ENCODE assay signal across 8 cellular contexts in the genomic region with DNA sequence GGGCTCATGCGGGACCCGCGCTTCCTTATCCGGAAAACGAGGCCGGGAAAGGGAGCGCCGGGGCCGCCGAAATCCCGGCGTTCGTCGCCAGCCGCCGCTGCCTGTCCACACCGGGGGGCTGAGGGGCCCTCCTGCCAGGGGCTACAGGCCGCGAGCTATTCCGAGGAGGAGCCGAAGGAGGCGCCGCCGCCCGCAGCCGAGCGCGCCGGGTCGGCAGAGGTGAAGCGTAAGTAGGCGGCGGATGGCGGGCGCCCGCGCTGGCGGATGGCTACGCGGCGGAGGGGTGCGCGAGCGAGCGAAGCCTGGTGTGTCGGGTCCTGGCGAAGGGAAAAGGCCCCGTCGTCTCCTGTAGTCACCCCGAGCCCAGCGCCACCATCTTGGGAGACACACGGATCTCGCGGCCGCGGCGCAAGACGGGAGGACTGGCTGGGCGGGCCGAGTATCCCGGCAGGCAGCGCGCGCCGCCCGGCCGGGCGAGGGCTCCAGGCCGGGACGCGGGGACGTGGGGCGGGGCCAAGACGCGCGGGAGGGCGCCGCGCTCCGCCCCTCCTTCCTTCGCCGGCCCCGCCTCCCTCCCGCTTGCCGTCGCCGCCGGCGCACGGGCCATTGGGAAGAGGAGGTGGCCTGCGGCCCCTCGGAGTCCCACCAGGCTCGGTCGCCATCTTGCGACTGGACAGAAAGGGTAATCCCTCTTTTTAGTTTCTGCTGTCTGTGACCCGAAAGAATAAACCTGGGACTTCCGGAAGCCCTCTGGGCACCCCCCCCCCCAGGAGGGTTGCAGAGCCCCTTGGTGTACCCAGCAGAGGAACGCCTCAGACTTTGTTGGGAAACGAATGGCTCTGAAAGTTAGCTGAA. TPM values are rescaled to one million over a fixed set of nuclear protein-coding genes. Genes with fewer than 3 reads are reported as not detected.
DNase-seq lines count a peak whose midpoint lies in the region; ATAC-seq, FAIRE-seq and TF ChIP-seq lines count a peak whose summit lies in the region.

A gene (minus strand): TSS at position 424 of the 855 bp plus-strand sequence. CDS start 29,917 bp downstream, outside the sequence.

- H3K4me3 ChIP-seq in NT2/D1 (ENCODE audit: insufficient read length, low read depth) (peak within 1 kb of the TSS; percentile 82), endodermal cell (ENCODE audit: low read length) (peak within 1 kb of the TSS; percentile 97)

- H3K4me3 Mint-ChIP-seq in Calu3 (ENCODE audit: low read depth, unreplicated experiment) (peak within 1 kb of the TSS; percentile 57), endodermal cell (peak within 1 kb of the TSS; percentile 91)

- H3K36me3 Mint-ChIP-seq in Calu3 (ENCODE audit: insufficient read depth, unreplicated experiment) (peaks cover 19% of the 10 kb centered on the region), endodermal cell (ENCODE audit: low read depth) (peaks cover 6% of the 10 kb centered on the region)

- no peaks in the 10 kb centered on the region for H3K4me1 Mint-ChIP-seq in Calu3 (ENCODE audit: low read depth, unreplicated experiment)
- H3K4me1 Mint-ChIP-seq in endodermal cell: peaks cover 13% of the 10 kb centered on the region

- TF ChIP-seq CTCF in Calu3 (IDR thresholded peaks at IDR 0.05; ENCODE audit: unreplicated experiment) (no peak), endodermal cell (conservative IDR thresholded peaks at IDR 0.05) (no peak)

- peak; percentile 96 for FAIRE-seq in HTR-8/SVneo (lab: Jason Lieb, UNC)

- CTCF ChIA-PET in Calu3 (lab: Charles Lee): no interaction called here

- peak; percentile 78 for DNase-seq in Calu3
- DNase-seq in HTR-8/SVneo (ENCODE audit: insufficient read length, low spot score): peak; percentile 56
- DNase-seq in NT2/D1 (ENCODE audit: low read depth, low spot score): peak; percentile 85
- DNase-seq in activated CD8-positive, alpha-beta memory T cell treated with anti-CD3 and anti-CD28 coated beads, Interleukin-2, amount 50 U/mL, for 24 hours (ENCODE audit: extremely low read depth): peak; percentile 63
- DNase-seq in endodermal cell: peak; percentile 95
- peak; percentile 97 for DNase-seq in mesenteric fat pad (ENCODE audit: low spot score)
- peak; percentile 69 for DNase-seq in stimulated activated CD8-positive, alpha-beta memory T cell treated with anti-CD3 and anti-CD28 coated beads, Interleukin-15, amount 100 ng/mL, for 1 hour (ENCODE audit: low read depth)

- H3K36me3 ChIP-seq in NT2/D1 (ENCODE audit: insufficient read depth, insufficient read length, low read length) (no peaks in the 10 kb centered on the region), endodermal cell (ENCODE audit: control insufficient read depth, insufficient read depth, low read length) (peaks cover 6% of the 10 kb centered on the region)

- no peaks in the 10 kb centered on the region for H3K27me3 Mint-ChIP-seq in Calu3 (ENCODE audit: unreplicated experiment)
- no peaks in the 10 kb centered on the region for H3K27me3 Mint-ChIP-seq in endodermal cell (ENCODE audit: insufficient read depth)

- H3K27me3 ChIP-seq in NT2/D1 (ENCODE audit: insufficient read depth, insufficient read length) (no peaks in the 10 kb centered on the region), endodermal cell (ENCODE audit: control insufficient read depth, insufficient read depth, low read length, poor library complexity, severe bottlenecking) (no peaks in the 10 kb centered on the region)

- H3K9me3 Mint-ChIP-seq in Calu3 (ENCODE audit: low read depth, unreplicated experiment) (peaks cover 2% of the 10 kb centered on the region), endodermal cell (no peaks in the 10 kb centered on the region)

- H3K27ac Mint-ChIP-seq in Calu3 (ENCODE audit: unreplicated experiment): no peak within 1 kb of the TSS
- peak within 1 kb of the TSS; percentile 97 for H3K27ac Mint-ChIP-seq in endodermal cell

- no TSS peak for BruUV-seq in Calu3 (replicated peaks; lab: Mats Ljungman, UMichigan)

- intact Hi-C loops in Calu3 (cut with micrococcal nuclease; ENCODE audit: unreplicated experiment): no loop called here

- H3K27ac ChIP-seq in endodermal cell (ENCODE audit: low read depth, low read length): peak within 1 kb of the TSS; percentile 96

- ATAC-seq in GM21381 (IDR thresholded peaks at IDR 0.05; ENCODE audit: unreplicated experiment): peak; percentile 86

- H3K9ac ChIP-seq in NT2/D1 (ENCODE audit: insufficient read length, low read depth): peak within 1 kb of the TSS; percentile 99
- peak within 1 kb of the TSS; percentile 96 for H3K9ac ChIP-seq in endodermal cell (ENCODE audit: extremely low read depth, low read length, poor library complexity, severe bottlenecking)

- H3K4me1 ChIP-seq in NT2/D1 (ENCODE audit: insufficient read depth, insufficient read length) (no peaks in the 10 kb centered on the region), endodermal cell (ENCODE audit: control insufficient read depth, insufficient read depth, low read length) (no peaks in the 10 kb centered on the region)

- WGBS in endodermal cell (ENCODE audit: insufficient coverage in 1 of 2, insufficient read length in 1 of 2), 2 experiments: 0% methylated on average over 40 to 99 of the region's 99 CpGs

- H3K9me3 ChIP-seq in NT2/D1 (ENCODE audit: insufficient read depth, low read length) (no peaks in the 10 kb centered on the region), endodermal cell (ENCODE audit: control insufficient read depth, low read length) (no peaks in the 10 kb centered on the region)

RNA-seq across cellular contexts. Expression of the gene that starts here (rescaled TPM):
- total RNA-seq in Calu3 (2022) (37.5 and 39.3 TPM in 2 replicates), endodermal cell (100 to 1,000 TPM in 1 of 2 donors, 10 to 100 TPM in 1; 92.2 to 101 TPM), mesenteric fat pad (78.7 TPM)
- 74.1 TPM for polyA plus RNA-seq in endodermal cell (2013, experiment 1 of 2)
- polyA plus RNA-seq in endodermal cell (2013, experiment 2 of 2): 63.8 TPM

Comparison
In these comparisons a context has a peak if more than half of its experiments do, and no peak if none do; other contexts are left out.
1. Peak in every context shown above with its lines: DNase-seq, ATAC-seq, H3K4me3 ChIP-seq and H3K27ac ChIP-seq.